In the genomic region with DNA sequence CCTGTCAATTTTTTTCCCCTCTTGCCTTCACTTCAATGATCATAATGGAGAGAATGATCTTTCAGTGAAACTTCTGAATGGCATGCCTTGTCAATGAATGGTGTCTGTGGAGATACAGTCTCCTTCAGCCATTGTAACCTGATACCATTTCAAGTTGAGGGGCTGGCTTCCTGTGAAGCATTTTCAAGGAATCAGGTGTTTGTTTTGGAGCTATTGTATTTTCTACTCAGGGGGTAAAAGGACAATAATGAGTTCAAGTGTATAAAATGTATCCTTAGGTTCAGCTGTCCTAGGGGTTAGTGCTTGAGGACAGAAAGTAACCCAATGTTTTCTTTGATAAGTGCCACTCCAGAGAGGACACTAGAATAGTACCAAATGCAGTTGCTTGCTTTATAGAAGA, we compare ENCODE assay signal across 1 cellular context.
TF ChIP-seq lines count a peak whose summit lies in the region.

No MANE protein-coding gene starts in this region.

TF ChIP-seq in WTC11, 78 proteins besides CTCF, POLR2A, EP300 and RAD21 (continued from another document):
- no peak for TF ChIP-seq ZNF425 (CRISPR knock-in tag; conservative IDR thresholded peaks at IDR 0.05)
- no peak for TF ChIP-seq PRRX2 (CRISPR knock-in tag; IDR thresholded peaks at IDR 0.05)
- no peak for TF ChIP-seq ZNF532 (CRISPR knock-in tag; IDR thresholded peaks at IDR 0.05; ENCODE audit: borderline replicate concordance)
- TF ChIP-seq TEAD1 (CRISPR knock-in tag; IDR thresholded peaks at IDR 0.05), result no peak
- no peak for TF ChIP-seq IRF2 (CRISPR knock-in tag; IDR thresholded peaks at IDR 0.05; ENCODE audit: borderline replicate concordance, low read depth)
- no peak for TF ChIP-seq ZNF138 (CRISPR knock-in tag; conservative IDR thresholded peaks at IDR 0.05)
- no peak for TF ChIP-seq ZNF671 (CRISPR knock-in tag; IDR thresholded peaks at IDR 0.05)
- TF ChIP-seq, protein P1, sequence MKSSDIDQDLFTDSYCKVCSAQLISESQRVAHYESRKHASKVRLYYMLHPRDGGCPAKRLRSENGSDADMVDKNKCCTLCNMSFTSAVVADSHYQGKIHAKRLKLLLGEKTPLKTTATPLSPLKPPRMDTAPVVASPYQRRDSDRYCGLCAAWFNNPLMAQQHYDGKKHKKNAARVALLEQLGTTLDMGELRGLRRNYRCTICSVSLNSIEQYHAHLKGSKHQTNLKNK (CRISPR knock-in tag; IDR thresholded peaks at IDR 0.05), result no peak
- no peak for TF ChIP-seq ZNF281 (CRISPR knock-in tag; IDR thresholded peaks at IDR 0.05)
